ENCODE assay signal across 1 cellular context in the genomic region with DNA sequence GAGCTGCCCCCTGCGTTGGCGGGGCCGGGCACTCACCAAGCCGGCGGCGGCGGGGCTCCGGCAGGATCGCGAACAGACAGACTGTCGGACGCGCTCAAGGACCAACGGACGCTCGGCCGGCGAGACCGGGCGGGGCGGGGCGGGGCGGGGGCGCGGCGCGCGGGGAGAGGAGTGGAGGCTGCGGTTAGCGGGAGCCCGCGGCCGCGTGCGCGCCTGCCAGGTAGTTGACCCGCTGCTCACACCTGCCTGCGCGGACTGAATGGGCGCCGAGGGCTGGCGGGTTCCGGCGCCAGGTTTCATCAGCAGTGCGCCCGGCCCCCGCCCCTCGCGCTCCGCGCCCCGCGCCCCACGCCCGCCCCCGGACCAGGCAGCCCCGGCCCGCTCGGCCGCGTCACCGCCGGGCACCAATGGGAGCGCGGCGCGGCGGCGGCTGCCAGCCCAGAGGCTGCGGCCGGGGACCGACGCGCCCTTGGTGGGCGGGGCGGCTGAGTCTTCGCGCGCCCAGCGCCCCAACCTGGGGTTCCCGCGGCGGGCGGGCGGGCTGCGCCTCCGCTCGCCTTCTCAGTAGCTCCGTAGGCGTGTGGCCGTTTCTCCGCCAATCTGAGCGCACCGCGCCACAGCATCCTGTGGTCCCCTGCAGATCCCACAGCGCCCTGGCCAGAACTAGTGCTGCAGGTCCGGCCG.
TF ChIP-seq lines count a peak whose summit lies in the region.

A gene (minus strand): TSS at position 309 of the 684 bp plus-strand sequence. CDS start 59,500 bp downstream, outside the sequence.

TF ChIP-seq in HepG2, 621 proteins besides CTCF, POLR2A, EP300 and RAD21 (continued from another document and continues in another):
- no peak for TF ChIP-seq NFE2L2 (IDR thresholded peaks at IDR 0.05; ENCODE audit: low read length)
- peak; percentile 40 for TF ChIP-seq SPEN (CRISPR knock-in tag; IDR thresholded peaks at IDR 0.05; ENCODE audit: low read depth)
- no peak for TF ChIP-seq MBD4 (IDR thresholded peaks at IDR 0.05; ENCODE audit: borderline replicate concordance, low read length)
- no peak for TF ChIP-seq TAF15 (IDR thresholded peaks at IDR 0.05; ENCODE audit: low read depth, low read length, poor library complexity, severe bottlenecking)
- TF ChIP-seq, protein P1, sequence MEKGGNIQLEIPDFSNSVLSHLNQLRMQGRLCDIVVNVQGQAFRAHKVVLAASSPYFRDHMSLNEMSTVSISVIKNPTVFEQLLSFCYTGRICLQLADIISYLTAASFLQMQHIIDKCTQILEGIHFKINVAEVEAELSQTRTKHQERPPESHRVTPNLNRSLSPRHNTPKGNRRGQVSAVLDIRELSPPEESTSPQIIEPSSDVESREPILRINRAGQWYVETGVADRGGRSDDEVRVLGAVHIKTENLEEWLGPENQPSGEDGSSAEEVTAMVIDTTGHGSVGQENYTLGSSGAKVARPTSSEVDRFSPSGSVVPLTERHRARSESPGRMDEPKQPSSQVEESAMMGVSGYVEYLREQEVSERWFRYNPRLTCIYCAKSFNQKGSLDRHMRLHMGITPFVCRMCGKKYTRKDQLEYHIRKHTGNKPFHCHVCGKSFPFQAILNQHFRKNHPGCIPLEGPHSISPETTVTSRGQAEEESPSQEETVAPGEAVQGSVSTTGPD (CRISPR knock-in tag; IDR thresholded peaks at IDR 0.05): no peak
- TF ChIP-seq NFYC (CRISPR knock-in tag; IDR thresholded peaks at IDR 0.05): no peak
- 0 out of 4 replicates have a peak, but pooled peaks of 1 of the 2 experiments have one; percentile 0 for TF ChIP-seq KLF16 (CRISPR knock-in tag; IDR thresholded peaks at IDR 0.05)
- 0 out of 2 replicates have a peak, but pooled peaks have one; percentile 5 for TF ChIP-seq ZNF343 (CRISPR knock-in tag; IDR thresholded peaks at IDR 0.05)
- TF ChIP-seq AHR (CRISPR knock-in tag; IDR thresholded peaks at IDR 0.05): no peak
- TF ChIP-seq ZNF451 (CRISPR knock-in tag; IDR thresholded peaks at IDR 0.05): 0 out of 2 replicates have a peak, but pooled peaks have one; percentile 48
- TF ChIP-seq FOSL2 (CRISPR knock-in tag; IDR thresholded peaks at IDR 0.05): no peak
- TF ChIP-seq ZNF629 (CRISPR knock-in tag; conservative IDR thresholded peaks at IDR 0.05): no peak
- TF ChIP-seq HOXA3 (CRISPR knock-in tag; IDR thresholded peaks at IDR 0.05): 0 out of 2 replicates have a peak, but pooled peaks have one; percentile 13
- TF ChIP-seq XRCC5 (optimal IDR thresholded peaks at IDR 0.05; ENCODE audit: low read length): no peak
- TF ChIP-seq, protein P2, sequence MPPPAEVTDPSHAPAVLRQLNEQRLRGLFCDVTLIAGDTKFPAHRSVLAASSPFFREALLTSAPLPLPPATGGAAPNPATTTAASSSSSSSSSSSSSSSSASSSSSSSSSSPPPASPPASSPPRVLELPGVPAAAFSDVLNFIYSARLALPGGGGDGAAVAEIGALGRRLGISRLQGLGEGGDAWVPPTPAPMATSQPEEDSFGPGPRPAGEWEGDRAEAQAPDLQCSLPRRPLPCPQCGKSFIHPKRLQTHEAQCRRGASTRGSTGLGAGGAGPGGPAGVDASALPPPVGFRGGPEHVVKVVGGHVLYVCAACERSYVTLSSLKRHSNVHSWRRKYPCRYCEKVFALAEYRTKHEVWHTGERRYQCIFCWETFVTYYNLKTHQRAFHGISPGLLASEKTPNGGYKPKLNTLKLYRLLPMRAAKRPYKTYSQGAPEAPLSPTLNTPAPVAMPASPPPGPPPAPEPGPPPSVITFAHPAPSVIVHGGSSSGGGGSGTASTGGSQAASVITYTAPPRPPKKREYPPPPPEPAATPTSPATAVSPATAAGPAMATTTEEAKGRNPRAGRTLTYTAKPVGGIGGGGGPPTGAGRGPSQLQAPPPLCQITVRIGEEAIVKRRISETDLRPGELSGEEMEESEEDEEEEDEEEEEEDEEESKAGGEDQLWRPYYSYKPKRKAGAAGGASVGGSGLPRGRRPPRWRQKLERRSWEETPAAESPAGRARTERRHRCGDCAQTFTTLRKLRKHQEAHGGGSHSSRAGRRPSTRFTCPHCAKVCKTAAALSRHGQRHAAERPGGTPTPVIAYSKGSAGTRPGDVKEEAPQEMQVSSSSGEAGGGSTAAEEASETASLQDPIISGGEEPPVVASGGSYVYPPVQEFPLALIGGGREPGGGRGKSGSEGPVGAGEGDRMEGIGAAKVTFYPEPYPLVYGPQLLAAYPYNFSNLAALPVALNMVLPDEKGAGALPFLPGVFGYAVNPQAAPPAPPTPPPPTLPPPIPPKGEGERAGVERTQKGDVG (CRISPR knock-in tag; IDR thresholded peaks at IDR 0.05; ENCODE audit: borderline replicate concordance): no peak
- TF ChIP-seq ZNF441 (CRISPR knock-in tag; IDR thresholded peaks at IDR 0.05; ENCODE audit: borderline replicate concordance): no peak
- no peak for TF ChIP-seq ZNF552 (CRISPR knock-in tag; IDR thresholded peaks at IDR 0.05; ENCODE audit: borderline replicate concordance)
- TF ChIP-seq, protein P3, sequence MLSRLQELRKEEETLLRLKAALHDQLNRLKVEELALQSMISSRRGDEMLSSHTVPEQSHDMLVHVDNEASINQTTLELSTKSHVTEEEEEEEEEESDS (CRISPR knock-in tag; IDR thresholded peaks at IDR 0.05; ENCODE audit: borderline replicate concordance): no peak
- no peak for TF ChIP-seq HDAC1 (CRISPR knock-in tag; IDR thresholded peaks at IDR 0.05)
- TF ChIP-seq ZFAT (CRISPR knock-in tag; conservative IDR thresholded peaks at IDR 0.05): no peak
- TF ChIP-seq ZMYM2 (CRISPR knock-in tag; IDR thresholded peaks at IDR 0.05): no peak
- TF ChIP-seq NFYB (CRISPR knock-in tag; IDR thresholded peaks at IDR 0.05): peak; percentile 29; the same call in 1 of the 2 replicates
- TF ChIP-seq, protein P4, sequence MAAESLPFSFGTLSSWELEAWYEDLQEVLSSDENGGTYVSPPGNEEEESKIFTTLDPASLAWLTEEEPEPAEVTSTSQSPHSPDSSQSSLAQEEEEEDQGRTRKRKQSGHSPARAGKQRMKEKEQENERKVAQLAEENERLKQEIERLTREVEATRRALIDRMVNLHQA (CRISPR knock-in tag; IDR thresholded peaks at IDR 0.05): no peak
- TF ChIP-seq ZKSCAN5 (CRISPR knock-in tag; IDR thresholded peaks at IDR 0.05): no peak
- TF ChIP-seq, protein P5, sequence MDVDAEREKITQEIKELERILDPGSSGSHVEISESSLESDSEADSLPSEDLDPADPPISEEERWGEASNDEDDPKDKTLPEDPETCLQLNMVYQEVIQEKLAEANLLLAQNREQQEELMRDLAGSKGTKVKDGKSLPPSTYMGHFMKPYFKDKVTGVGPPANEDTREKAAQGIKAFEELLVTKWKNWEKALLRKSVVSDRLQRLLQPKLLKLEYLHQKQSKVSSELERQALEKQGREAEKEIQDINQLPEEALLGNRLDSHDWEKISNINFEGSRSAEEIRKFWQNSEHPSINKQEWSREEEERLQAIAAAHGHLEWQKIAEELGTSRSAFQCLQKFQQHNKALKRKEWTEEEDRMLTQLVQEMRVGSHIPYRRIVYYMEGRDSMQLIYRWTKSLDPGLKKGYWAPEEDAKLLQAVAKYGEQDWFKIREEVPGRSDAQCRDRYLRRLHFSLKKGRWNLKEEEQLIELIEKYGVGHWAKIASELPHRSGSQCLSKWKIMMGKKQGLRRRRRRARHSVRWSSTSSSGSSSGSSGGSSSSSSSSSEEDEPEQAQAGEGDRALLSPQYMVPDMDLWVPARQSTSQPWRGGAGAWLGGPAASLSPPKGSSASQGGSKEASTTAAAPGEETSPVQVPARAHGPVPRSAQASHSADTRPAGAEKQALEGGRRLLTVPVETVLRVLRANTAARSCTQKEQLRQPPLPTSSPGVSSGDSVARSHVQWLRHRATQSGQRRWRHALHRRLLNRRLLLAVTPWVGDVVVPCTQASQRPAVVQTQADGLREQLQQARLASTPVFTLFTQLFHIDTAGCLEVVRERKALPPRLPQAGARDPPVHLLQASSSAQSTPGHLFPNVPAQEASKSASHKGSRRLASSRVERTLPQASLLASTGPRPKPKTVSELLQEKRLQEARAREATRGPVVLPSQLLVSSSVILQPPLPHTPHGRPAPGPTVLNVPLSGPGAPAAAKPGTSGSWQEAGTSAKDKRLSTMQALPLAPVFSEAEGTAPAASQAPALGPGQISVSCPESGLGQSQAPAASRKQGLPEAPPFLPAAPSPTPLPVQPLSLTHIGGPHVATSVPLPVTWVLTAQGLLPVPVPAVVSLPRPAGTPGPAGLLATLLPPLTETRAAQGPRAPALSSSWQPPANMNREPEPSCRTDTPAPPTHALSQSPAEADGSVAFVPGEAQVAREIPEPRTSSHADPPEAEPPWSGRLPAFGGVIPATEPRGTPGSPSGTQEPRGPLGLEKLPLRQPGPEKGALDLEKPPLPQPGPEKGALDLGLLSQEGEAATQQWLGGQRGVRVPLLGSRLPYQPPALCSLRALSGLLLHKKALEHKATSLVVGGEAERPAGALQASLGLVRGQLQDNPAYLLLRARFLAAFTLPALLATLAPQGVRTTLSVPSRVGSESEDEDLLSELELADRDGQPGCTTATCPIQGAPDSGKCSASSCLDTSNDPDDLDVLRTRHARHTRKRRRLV (CRISPR knock-in tag; IDR thresholded peaks at IDR 0.05): no peak
- TF ChIP-seq SRSF4 (IDR thresholded peaks at IDR 0.05; ENCODE audit: low read depth, low read length, poor library complexity, severe bottlenecking): no peak
- TF ChIP-seq ZNF296 (CRISPR knock-in tag; conservative IDR thresholded peaks at IDR 0.05): no peak
- TF ChIP-seq PHF21A (CRISPR knock-in tag; IDR thresholded peaks at IDR 0.05): peak; percentile 68
- TF ChIP-seq, protein P6, sequence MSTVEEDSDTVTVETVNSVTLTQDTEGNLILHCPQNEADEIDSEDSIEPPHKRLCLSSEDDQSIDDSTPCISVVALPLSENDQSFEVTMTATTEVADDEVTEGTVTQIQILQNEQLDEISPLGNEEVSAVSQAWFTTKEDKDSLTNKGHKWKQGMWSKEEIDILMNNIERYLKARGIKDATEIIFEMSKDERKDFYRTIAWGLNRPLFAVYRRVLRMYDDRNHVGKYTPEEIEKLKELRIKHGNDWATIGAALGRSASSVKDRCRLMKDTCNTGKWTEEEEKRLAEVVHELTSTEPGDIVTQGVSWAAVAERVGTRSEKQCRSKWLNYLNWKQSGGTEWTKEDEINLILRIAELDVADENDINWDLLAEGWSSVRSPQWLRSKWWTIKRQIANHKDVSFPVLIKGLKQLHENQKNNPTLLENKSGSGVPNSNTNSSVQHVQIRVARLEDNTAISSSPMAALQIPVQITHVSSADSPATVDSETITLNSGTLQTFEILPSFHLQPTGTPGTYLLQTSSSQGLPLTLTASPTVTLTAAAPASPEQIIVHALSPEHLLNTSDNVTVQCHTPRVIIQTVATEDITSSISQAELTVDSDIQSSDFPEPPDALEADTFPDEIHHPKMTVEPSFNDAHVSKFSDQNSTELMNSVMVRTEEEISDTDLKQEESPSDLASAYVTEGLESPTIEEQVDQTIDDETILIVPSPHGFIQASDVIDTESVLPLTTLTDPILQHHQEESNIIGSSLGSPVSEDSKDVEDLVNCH (CRISPR knock-in tag; IDR thresholded peaks at IDR 0.05): no peak
- TF ChIP-seq, protein P7, sequence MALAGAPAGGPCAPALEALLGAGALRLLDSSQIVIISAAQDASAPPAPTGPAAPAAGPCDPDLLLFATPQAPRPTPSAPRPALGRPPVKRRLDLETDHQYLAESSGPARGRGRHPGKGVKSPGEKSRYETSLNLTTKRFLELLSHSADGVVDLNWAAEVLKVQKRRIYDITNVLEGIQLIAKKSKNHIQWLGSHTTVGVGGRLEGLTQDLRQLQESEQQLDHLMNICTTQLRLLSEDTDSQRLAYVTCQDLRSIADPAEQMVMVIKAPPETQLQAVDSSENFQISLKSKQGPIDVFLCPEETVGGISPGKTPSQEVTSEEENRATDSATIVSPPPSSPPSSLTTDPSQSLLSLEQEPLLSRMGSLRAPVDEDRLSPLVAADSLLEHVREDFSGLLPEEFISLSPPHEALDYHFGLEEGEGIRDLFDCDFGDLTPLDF (CRISPR knock-in tag; IDR thresholded peaks at IDR 0.05): peak; percentile 73; the same call in 1 of the 2 replicates
- TF ChIP-seq, protein P8, sequence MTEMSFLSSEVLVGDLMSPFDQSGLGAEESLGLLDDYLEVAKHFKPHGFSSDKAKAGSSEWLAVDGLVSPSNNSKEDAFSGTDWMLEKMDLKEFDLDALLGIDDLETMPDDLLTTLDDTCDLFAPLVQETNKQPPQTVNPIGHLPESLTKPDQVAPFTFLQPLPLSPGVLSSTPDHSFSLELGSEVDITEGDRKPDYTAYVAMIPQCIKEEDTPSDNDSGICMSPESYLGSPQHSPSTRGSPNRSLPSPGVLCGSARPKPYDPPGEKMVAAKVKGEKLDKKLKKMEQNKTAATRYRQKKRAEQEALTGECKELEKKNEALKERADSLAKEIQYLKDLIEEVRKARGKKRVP (CRISPR knock-in tag; IDR thresholded peaks at IDR 0.05): no peak; a peak in 1 of 4 replicates
- no peak for TF ChIP-seq ZFP90 (CRISPR knock-in tag; IDR thresholded peaks at IDR 0.05; ENCODE audit: borderline replicate concordance)
- no peak for TF ChIP-seq ZNF337 (CRISPR knock-in tag; IDR thresholded peaks at IDR 0.05; ENCODE audit: borderline replicate concordance, low read depth)
- TF ChIP-seq KDM5B (CRISPR knock-in tag; IDR thresholded peaks at IDR 0.05; ENCODE audit: borderline replicate concordance): no peak
- TF ChIP-seq, protein P9, sequence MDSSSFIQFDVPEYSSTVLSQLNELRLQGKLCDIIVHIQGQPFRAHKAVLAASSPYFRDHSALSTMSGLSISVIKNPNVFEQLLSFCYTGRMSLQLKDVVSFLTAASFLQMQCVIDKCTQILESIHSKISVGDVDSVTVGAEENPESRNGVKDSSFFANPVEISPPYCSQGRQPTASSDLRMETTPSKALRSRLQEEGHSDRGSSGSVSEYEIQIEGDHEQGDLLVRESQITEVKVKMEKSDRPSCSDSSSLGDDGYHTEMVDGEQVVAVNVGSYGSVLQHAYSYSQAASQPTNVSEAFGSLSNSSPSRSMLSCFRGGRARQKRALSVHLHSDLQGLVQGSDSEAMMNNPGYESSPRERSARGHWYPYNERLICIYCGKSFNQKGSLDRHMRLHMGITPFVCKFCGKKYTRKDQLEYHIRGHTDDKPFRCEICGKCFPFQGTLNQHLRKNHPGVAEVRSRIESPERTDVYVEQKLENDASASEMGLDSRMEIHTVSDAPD (CRISPR knock-in tag; IDR thresholded peaks at IDR 0.05): no peak
- TF ChIP-seq, protein P10, sequence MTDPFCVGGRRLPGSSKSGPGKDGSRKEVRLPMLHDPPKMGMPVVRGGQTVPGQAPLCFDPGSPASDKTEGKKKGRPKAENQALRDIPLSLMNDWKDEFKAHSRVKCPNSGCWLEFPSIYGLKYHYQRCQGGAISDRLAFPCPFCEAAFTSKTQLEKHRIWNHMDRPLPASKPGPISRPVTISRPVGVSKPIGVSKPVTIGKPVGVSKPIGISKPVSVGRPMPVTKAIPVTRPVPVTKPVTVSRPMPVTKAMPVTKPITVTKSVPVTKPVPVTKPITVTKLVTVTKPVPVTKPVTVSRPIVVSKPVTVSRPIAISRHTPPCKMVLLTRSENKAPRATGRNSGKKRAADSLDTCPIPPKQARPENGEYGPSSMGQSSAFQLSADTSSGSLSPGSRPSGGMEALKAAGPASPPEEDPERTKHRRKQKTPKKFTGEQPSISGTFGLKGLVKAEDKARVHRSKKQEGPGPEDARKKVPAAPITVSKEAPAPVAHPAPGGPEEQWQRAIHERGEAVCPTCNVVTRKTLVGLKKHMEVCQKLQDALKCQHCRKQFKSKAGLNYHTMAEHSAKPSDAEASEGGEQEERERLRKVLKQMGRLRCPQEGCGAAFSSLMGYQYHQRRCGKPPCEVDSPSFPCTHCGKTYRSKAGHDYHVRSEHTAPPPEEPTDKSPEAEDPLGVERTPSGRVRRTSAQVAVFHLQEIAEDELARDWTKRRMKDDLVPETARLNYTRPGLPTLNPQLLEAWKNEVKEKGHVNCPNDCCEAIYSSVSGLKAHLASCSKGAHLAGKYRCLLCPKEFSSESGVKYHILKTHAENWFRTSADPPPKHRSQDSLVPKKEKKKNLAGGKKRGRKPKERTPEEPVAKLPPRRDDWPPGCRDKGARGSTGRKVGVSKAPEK (CRISPR knock-in tag; IDR thresholded peaks at IDR 0.05; ENCODE audit: borderline replicate concordance): no peak
- TF ChIP-seq ZNF30 (CRISPR knock-in tag; IDR thresholded peaks at IDR 0.05): no peak
- TF ChIP-seq DR1 (CRISPR knock-in tag; IDR thresholded peaks at IDR 0.05): no peak
- TF ChIP-seq RNF2 (conservative IDR thresholded peaks at IDR 0.05; ENCODE audit: low read depth): peak; percentile 53; the same call in 1 of the 2 replicates
- TF ChIP-seq MXI1 (IDR thresholded peaks at IDR 0.05; ENCODE audit: borderline replicate concordance, low read depth, low read length): peak; percentile 42; the same call in 1 of the 3 replicates
